ENCODE assay signal across 34 cellular contexts in genomic region chr11:1645357-1645821, GRCh38. TPM values are rescaled to one million over a fixed set of nuclear protein-coding genes. Genes with fewer than 3 reads are reported as not detected.
"Had no signal": no experiment of that assay in that cellular context is flagged by ENCODE, and none has a peak within 500 bp of the region (broad histone marks: within the 10 kb centered on the region; RNA-seq: fewer than 3 reads in every experiment).

No MANE protein-coding gene starts in this region.

- H3K36me3 Mint-ChIP-seq: activated naive CD4-positive, alpha-beta T cell treated with anti-CD3 and anti-CD28 coated beads, Interleukin-2, amount 50 U/mL, for 72 hours; brain had no signal

- H3K27ac ChIP-seq: adrenal gland, Peyer's patch, RWPE1, SJCRH30 had no signal

- H3K4me2 ChIP-seq: SK-N-SH had no signal

- H3K4me3 Mint-ChIP-seq: activated CD4-positive, alpha-beta T cell treated with anti-CD3 and anti-CD28 coated beads, Interleukin-2, amount 10 ng/mL, durations not matched to agents 24 days and 14 days; activated CD8-positive, alpha-beta T cell treated with anti-CD3 and anti-CD28 coated beads for 36 hours; activated naive CD4-positive, alpha-beta T cell treated with anti-CD3 and anti-CD28 coated beads for 36 hours; activated T-cell treated with anti-CD3 and anti-CD28 coated beads, Interleukin-2, amount 50 U/mL, for 24 hours; brain; T-helper 1 cell treated with Interleukin-12 subunit alpha and Interleukin-12 subunit beta and Interleukin-4 antibody, amounts not matched to agents 30 μg/mL and 1 μg/mL, for 36 hours; T-helper 2 cell treated with Interferon-gamma antibody and Interleukin-4, amounts not matched to agents 5 μg/mL and 100 μg/mL, for 36 hours had no signal

- H3K9me3 ChIP-seq: adrenal gland, Peyer's patch, SJCRH30, SK-N-SH had no signal

- ATAC-seq: activated CD8-positive, alpha-beta T cell treated with anti-CD3 and anti-CD28 coated beads for 36 hours; activated naive CD4-positive, alpha-beta T cell treated with anti-CD3 and anti-CD28 coated beads, Interleukin-2, amount 50 U/mL, for 72 hours; PC-3 had no signal

- FAIRE-seq: bronchial epithelial cell, TTC549 had no signal

- DNase-seq: activated CD4-positive, alpha-beta T cell treated with anti-CD3 and anti-CD28 coated beads, Interleukin-2, amount 10 ng/mL, durations not matched to agents 24 days and 14 days; activated CD4-positive, alpha-beta T cell treated with anti-CD3 and anti-CD28 coated beads, Interleukin-2, amount 50 U/mL, for 4 hours; activated CD8-positive, alpha-beta T cell treated with anti-CD3 and anti-CD28 coated beads for 36 hours; activated gamma-delta T cell; activated naive CD4-positive, alpha-beta T cell treated with anti-CD3 and anti-CD28 coated beads for 36 hours; activated T-cell treated with anti-CD3 and anti-CD28 coated beads, Interleukin-2, amount 50 U/mL, for 24 hours; adrenal gland; caudate nucleus; Karpas-422; NCI-H1105 treated with DMSO at 0.1 percent for 48 hours; NCI-H1436; NCI-H1694; NCI-H1930; NCI-H2081 treated with DMSO at 0.1 percent for 48 hours; NCI-H345; NCI-H524 treated with DMSO at 0.1 percent for 48 hours; NK-92 treated with Interleukin-12 subunit alpha and Interleukin-12 subunit beta, amount 100 ng/mL, for 24 hours; PC-3; Peyer's patch; SHP77; SJCRH30; SK-N-SH had no signal

- H3K27me3 ChIP-seq: adrenal gland, Peyer's patch had no signal

- H3K27me3 Mint-ChIP-seq: activated CD4-positive, alpha-beta T cell treated with anti-CD3 and anti-CD28 coated beads, Interleukin-2, amount 10 ng/mL, durations not matched to agents 24 days and 14 days; activated CD8-positive, alpha-beta T cell treated with anti-CD3 and anti-CD28 coated beads for 36 hours had no signal

- H3K9me3 Mint-ChIP-seq: activated CD4-positive, alpha-beta T cell treated with anti-CD3 and anti-CD28 coated beads, Interleukin-2, amount 10 ng/mL, durations not matched to agents 24 days and 14 days; activated CD8-positive, alpha-beta T cell treated with anti-CD3 and anti-CD28 coated beads for 36 hours; activated naive CD4-positive, alpha-beta T cell treated with anti-CD3 and anti-CD28 coated beads for 36 hours; activated naive CD4-positive, alpha-beta T cell treated with anti-CD3 and anti-CD28 coated beads, Interleukin-2, amount 50 U/mL, for 72 hours; activated T-cell treated with anti-CD3 and anti-CD28 coated beads, Interleukin-2, amount 50 U/mL, for 24 hours; activated T-helper 2 cell treated with anti-CD3 and anti-CD28 coated beads, Interferon-gamma antibody, Interleukin-2, Interleukin-4, amounts not matched to agents 10 μg/mL and 5 μg/mL and 100 μg/mL, durations not matched to agents 14 hours and 24 hours and 36 hours; brain; T-helper 1 cell treated with Interleukin-12 subunit alpha and Interleukin-12 subunit beta and Interleukin-4 antibody, amounts not matched to agents 30 μg/mL and 1 μg/mL, for 36 hours; T-helper 2 cell treated with Interferon-gamma antibody and Interleukin-4, amounts not matched to agents 5 μg/mL and 100 μg/mL, for 36 hours had no signal

- H3K36me3 ChIP-seq: adrenal gland, Peyer's patch, SJCRH30 had no signal

- H3K27ac Mint-ChIP-seq: activated CD4-positive, alpha-beta T cell treated with anti-CD3 and anti-CD28 coated beads, Interleukin-2, amount 10 ng/mL, durations not matched to agents 24 days and 14 days; activated CD8-positive, alpha-beta T cell treated with anti-CD3 and anti-CD28 coated beads for 36 hours; activated naive CD4-positive, alpha-beta T cell treated with anti-CD3 and anti-CD28 coated beads for 36 hours; activated naive CD4-positive, alpha-beta T cell treated with anti-CD3 and anti-CD28 coated beads, Interleukin-2, amount 50 U/mL, for 72 hours; activated T-cell treated with anti-CD3 and anti-CD28 coated beads, Interleukin-2, amount 50 U/mL, for 24 hours; activated T-helper 2 cell treated with anti-CD3 and anti-CD28 coated beads, Interferon-gamma antibody, Interleukin-2, Interleukin-4, amounts not matched to agents 10 μg/mL and 5 μg/mL and 100 μg/mL, durations not matched to agents 14 hours and 24 hours and 36 hours; brain; T-helper 1 cell treated with Interleukin-12 subunit alpha and Interleukin-12 subunit beta and Interleukin-4 antibody, amounts not matched to agents 30 μg/mL and 1 μg/mL, for 36 hours; T-helper 2 cell treated with Interferon-gamma antibody and Interleukin-4, amounts not matched to agents 5 μg/mL and 100 μg/mL, for 36 hours had no signal

- H3K4me3 ChIP-seq: adrenal gland, Peyer's patch, SJCRH30 had no signal

- H3K4me1 ChIP-seq: adrenal gland, Peyer's patch, SJCRH30 had no signal

- H3K4me1 Mint-ChIP-seq: activated CD4-positive, alpha-beta T cell treated with anti-CD3 and anti-CD28 coated beads, Interleukin-2, amount 10 ng/mL, durations not matched to agents 24 days and 14 days; brain had no signal

- H3K9ac ChIP-seq: SK-N-SH had no signal

RNA-seq across cellular contexts. Expression of gene KRTAP5-5, which starts 15.8 kb away (rescaled TPM):
- total RNA-seq: activated CD4-positive, alpha-beta T cell treated with anti-CD3 and anti-CD28 coated beads, Interleukin-2, amount 10 ng/mL, durations not matched to agents 24 days and 14 days; activated CD8-positive, alpha-beta memory T cell treated with anti-CD3 and anti-CD28 coated beads for 36 hours; activated CD8-positive, alpha-beta T cell treated with anti-CD3 and anti-CD28 coated beads for 36 hours; activated naive CD4-positive, alpha-beta T cell treated with anti-CD3 and anti-CD28 coated beads for 36 hours; activated naive CD4-positive, alpha-beta T cell treated with anti-CD3 and anti-CD28 coated beads, Interleukin-2, amount 50 U/mL, for 72 hours; activated T-helper 2 cell treated with anti-CD3 and anti-CD28 coated beads, Interferon-gamma antibody, Interleukin-2, Interleukin-4, amounts not matched to agents 10 μg/mL and 5 μg/mL and 100 μg/mL, durations not matched to agents 14 hours and 24 hours and 36 hours; adrenal gland; bronchial epithelial cell; cerebellum; MCF 10A; NCI-H460; PC-3; Peyer's patch; SJCRH30 had no signal
- polyA plus RNA-seq: adrenal gland, SK-N-SH had no signal

RNA-seq across cellular contexts. Expression of gene KRTAP5-4, which starts 23.5 kb away (rescaled TPM):
- total RNA-seq: activated CD4-positive, alpha-beta T cell treated with anti-CD3 and anti-CD28 coated beads, Interleukin-2, amount 10 ng/mL, durations not matched to agents 24 days and 14 days; activated CD8-positive, alpha-beta memory T cell treated with anti-CD3 and anti-CD28 coated beads for 36 hours; activated CD8-positive, alpha-beta T cell treated with anti-CD3 and anti-CD28 coated beads for 36 hours; activated naive CD4-positive, alpha-beta T cell treated with anti-CD3 and anti-CD28 coated beads for 36 hours; activated naive CD4-positive, alpha-beta T cell treated with anti-CD3 and anti-CD28 coated beads, Interleukin-2, amount 50 U/mL, for 72 hours; activated T-helper 2 cell treated with anti-CD3 and anti-CD28 coated beads, Interferon-gamma antibody, Interleukin-2, Interleukin-4, amounts not matched to agents 10 μg/mL and 5 μg/mL and 100 μg/mL, durations not matched to agents 14 hours and 24 hours and 36 hours; adrenal gland; bronchial epithelial cell; cerebellum; MCF 10A; NCI-H460; PC-3; Peyer's patch; SJCRH30 had no signal
- polyA plus RNA-seq: adrenal gland, SK-N-SH had no signal

RNA-seq across cellular contexts. Expression of gene KRTAP5-3, which starts 37.1 kb away (rescaled TPM):
- total RNA-seq: activated CD4-positive, alpha-beta T cell treated with anti-CD3 and anti-CD28 coated beads, Interleukin-2, amount 10 ng/mL, durations not matched to agents 24 days and 14 days; activated CD8-positive, alpha-beta memory T cell treated with anti-CD3 and anti-CD28 coated beads for 36 hours; activated CD8-positive, alpha-beta T cell treated with anti-CD3 and anti-CD28 coated beads for 36 hours; activated naive CD4-positive, alpha-beta T cell treated with anti-CD3 and anti-CD28 coated beads for 36 hours; activated naive CD4-positive, alpha-beta T cell treated with anti-CD3 and anti-CD28 coated beads, Interleukin-2, amount 50 U/mL, for 72 hours; activated T-helper 2 cell treated with anti-CD3 and anti-CD28 coated beads, Interferon-gamma antibody, Interleukin-2, Interleukin-4, amounts not matched to agents 10 μg/mL and 5 μg/mL and 100 μg/mL, durations not matched to agents 14 hours and 24 hours and 36 hours; adrenal gland; bronchial epithelial cell; cerebellum; MCF 10A; NCI-H460; PC-3; Peyer's patch; SJCRH30 had no signal
- polyA plus RNA-seq: adrenal gland, SK-N-SH had no signal

RNA-seq across cellular contexts. Expression of gene KRTAP5-2, which starts 47.3 kb away (rescaled TPM):
- total RNA-seq: activated CD4-positive, alpha-beta T cell treated with anti-CD3 and anti-CD28 coated beads, Interleukin-2, amount 10 ng/mL, durations not matched to agents 24 days and 14 days; activated CD8-positive, alpha-beta memory T cell treated with anti-CD3 and anti-CD28 coated beads for 36 hours; activated CD8-positive, alpha-beta T cell treated with anti-CD3 and anti-CD28 coated beads for 36 hours; activated naive CD4-positive, alpha-beta T cell treated with anti-CD3 and anti-CD28 coated beads for 36 hours; activated naive CD4-positive, alpha-beta T cell treated with anti-CD3 and anti-CD28 coated beads, Interleukin-2, amount 50 U/mL, for 72 hours; activated T-helper 2 cell treated with anti-CD3 and anti-CD28 coated beads, Interferon-gamma antibody, Interleukin-2, Interleukin-4, amounts not matched to agents 10 μg/mL and 5 μg/mL and 100 μg/mL, durations not matched to agents 14 hours and 24 hours and 36 hours; adrenal gland; bronchial epithelial cell; cerebellum; MCF 10A; NCI-H460; PC-3; Peyer's patch; SJCRH30 had no signal
- polyA plus RNA-seq: adrenal gland, SK-N-SH had no signal

RNA-seq across cellular contexts. Expression of gene KRTAP5-6, which starts 51.6 kb away (rescaled TPM):
- total RNA-seq: activated CD4-positive, alpha-beta T cell treated with anti-CD3 and anti-CD28 coated beads, Interleukin-2, amount 10 ng/mL, durations not matched to agents 24 days and 14 days; activated CD8-positive, alpha-beta memory T cell treated with anti-CD3 and anti-CD28 coated beads for 36 hours; activated CD8-positive, alpha-beta T cell treated with anti-CD3 and anti-CD28 coated beads for 36 hours; activated naive CD4-positive, alpha-beta T cell treated with anti-CD3 and anti-CD28 coated beads for 36 hours; activated naive CD4-positive, alpha-beta T cell treated with anti-CD3 and anti-CD28 coated beads, Interleukin-2, amount 50 U/mL, for 72 hours; activated T-helper 2 cell treated with anti-CD3 and anti-CD28 coated beads, Interferon-gamma antibody, Interleukin-2, Interleukin-4, amounts not matched to agents 10 μg/mL and 5 μg/mL and 100 μg/mL, durations not matched to agents 14 hours and 24 hours and 36 hours; bronchial epithelial cell; cerebellum; MCF 10A; NCI-H460; PC-3; Peyer's patch; SJCRH30 had no signal
- polyA plus RNA-seq: adrenal gland, SK-N-SH had no signal
